ENCODE assay signal across 8 cellular contexts in the genomic region with DNA sequence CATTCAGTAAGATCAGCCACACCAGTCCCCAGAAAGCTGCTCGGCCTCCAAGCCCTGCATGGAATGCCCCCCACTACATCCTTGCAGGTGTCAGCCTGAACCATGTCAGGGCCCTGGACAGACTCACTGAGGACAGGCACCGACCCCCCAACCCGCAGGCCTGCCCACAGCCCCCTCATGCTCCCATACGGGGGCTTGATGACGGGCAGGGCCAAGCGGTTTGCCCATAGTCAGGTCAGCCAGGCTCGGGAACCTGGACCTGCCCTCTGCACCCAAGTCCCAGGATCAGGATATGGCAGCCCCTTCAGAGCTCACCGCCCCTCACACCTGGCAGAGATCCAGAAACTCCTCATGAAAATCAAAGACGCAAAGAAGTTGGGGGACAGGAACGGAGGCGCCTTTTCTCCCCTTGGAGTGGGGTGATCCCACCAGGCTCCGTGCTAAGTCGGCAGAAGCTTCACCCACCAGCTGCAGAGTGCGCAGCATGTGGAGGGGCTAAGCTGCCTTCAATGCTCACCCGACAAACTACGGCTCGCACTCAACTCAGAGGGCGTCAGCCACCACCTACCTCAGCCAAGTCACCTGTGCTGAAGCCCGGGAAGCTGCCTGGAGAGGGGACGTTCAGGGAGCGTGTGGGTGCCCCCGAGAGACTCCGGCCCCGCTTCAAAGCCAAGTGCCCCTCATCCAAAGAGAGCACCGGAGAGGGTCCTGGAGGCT. TPM values are rescaled to one million over a fixed set of nuclear protein-coding genes. Genes with fewer than 3 reads are reported as not detected.
DNase-seq lines count a peak whose midpoint lies in the region; TF ChIP-seq lines count a peak whose summit lies in the region.

No MANE protein-coding gene starts in this region.

- peaks cover 43 to 61% (median 55%) of the 10 kb centered on the region in 11 experiments; a peak in 21 of 22 replicates for H4K20me1 ChIP-seq in BLaER1 treated with 17β-estradiol and CSF1 and Interleukin-3, amounts not matched to agents 10 nM and 100 nM

- H3K4me1 ChIP-seq in BLaER1 treated with 17β-estradiol and CSF1 and Interleukin-3, amounts not matched to agents 10 nM and 100 nM, result peaks cover 15 to 28% (median 24%) of the 10 kb centered on the region in 10 experiments
- 0 out of 2 replicates have a peak, but pooled peaks cover 4% of the 10 kb centered on the region for H3K4me1 ChIP-seq in HUES64 (ENCODE audit: insufficient read depth, low read length)
- peaks cover 17% of the 10 kb centered on the region for H3K4me1 ChIP-seq in mucosa of stomach (ENCODE audit: control insufficient read depth, insufficient read depth, low read length)

- peak overlapping the region; percentile 76 to 99 (median 94); a peak in 21 of 22 replicates for H3K9ac ChIP-seq in BLaER1 treated with 17β-estradiol and CSF1 and Interleukin-3, amounts not matched to agents 10 nM and 100 nM
- peak overlapping the region; percentile 98 for H3K9ac ChIP-seq in HUES64 (ENCODE audit: low read depth, low read length)
- no peak overlapping the region for H3K9ac ChIP-seq in mucosa of stomach (ENCODE audit: low read length)

- H3K9me3 ChIP-seq in BLaER1 treated with 17β-estradiol and CSF1 and Interleukin-3, amounts not matched to agents 10 nM and 100 nM (replicated peaks in 1 of 11), result no peaks in the 10 kb centered on the region
- H3K9me3 ChIP-seq in HUES64 (ENCODE audit: insufficient read depth, low read depth, low read length) (no peaks in the 10 kb centered on the region), mucosa of stomach (ENCODE audit: control insufficient read depth, low read length) (no peaks in the 10 kb centered on the region)

- DNase-seq in brain microvascular endothelial cell, result no peak
- DNase-seq in HCEC 1CT, result no peak
- no peak for DNase-seq in DMS153 (lab: John Stamatoyannopoulos, UW)
- DNase-seq in NCI-H748 (lab: John Stamatoyannopoulos, UW; ENCODE audit: unreplicated experiment), result no peak
- no peak for DNase-seq in NOMO-1 (lab: John Stamatoyannopoulos, UW; ENCODE audit: unreplicated experiment in 2 of 2)

- peak overlapping the region; percentile 54 to 79 (median 71) for H3K4me3 ChIP-seq in BLaER1 treated with 17β-estradiol and CSF1 and Interleukin-3, amounts not matched to agents 10 nM and 100 nM
- peak overlapping the region; percentile 79 for H3K4me3 ChIP-seq in HUES64 (ENCODE audit: low read length)
- peak overlapping the region; percentile 52 for H3K4me3 ChIP-seq in brain microvascular endothelial cell (ENCODE audit: low read depth, low read length)
- H3K4me3 ChIP-seq in mucosa of stomach (ENCODE audit: low read length), result peak overlapping the region; percentile 31

- H3K4me2 ChIP-seq in BLaER1 treated with 17β-estradiol and CSF1 and Interleukin-3, amounts not matched to agents 10 nM and 100 nM, result peak overlapping the region; percentile 89 to 100 (median 97)

- TF ChIP-seq CTCF in brain microvascular endothelial cell (IDR thresholded peaks at IDR 0.05; ENCODE audit: low read depth, low read length, missing control alignments), result no peak

- peak overlapping the region in 9 of 11 experiments; percentile 91 to 99 (median 98); a peak in 18 of 22 replicates for H3K27ac ChIP-seq in BLaER1 treated with 17β-estradiol and CSF1 and Interleukin-3, amounts not matched to agents 10 nM and 100 nM
- H3K27ac ChIP-seq in HUES64 (ENCODE audit: low read depth, low read length), result no peak overlapping the region
- peak overlapping the region; percentile 68 for H3K27ac ChIP-seq in brain microvascular endothelial cell

- in situ Hi-C loops in brain microvascular endothelial cell (cut with HindIII; ENCODE audit: low pct_ligation_motif_present, low sequenced_read_pairs), result no loop called here

- no peaks in the 10 kb centered on the region for H3K27me3 ChIP-seq in BLaER1 treated with 17β-estradiol and CSF1 and Interleukin-3, amounts not matched to agents 10 nM and 100 nM
- H3K27me3 ChIP-seq in HUES64 (ENCODE audit: insufficient read depth, low read length) (no peaks in the 10 kb centered on the region), brain microvascular endothelial cell (replicated peaks) (no peaks in the 10 kb centered on the region), mucosa of stomach (ENCODE audit: control insufficient read depth, insufficient read depth, low read length) (no peaks in the 10 kb centered on the region)

- WGBS in HUES64, result 57% methylated on average over 25 of the region's 25 CpGs

- H3K36me3 ChIP-seq in BLaER1 treated with 17β-estradiol and CSF1 and Interleukin-3, amounts not matched to agents 10 nM and 100 nM, result peaks cover 22 to 69% (median 49%) of the 10 kb centered on the region in 11 experiments
- 0 out of 2 replicates have a peak, but pooled peaks cover 9% of the 10 kb centered on the region for H3K36me3 ChIP-seq in HUES64 (ENCODE audit: insufficient read depth, low read length)
- no peaks in the 10 kb centered on the region for H3K36me3 ChIP-seq in brain microvascular endothelial cell (replicated peaks)
- no peaks in the 10 kb centered on the region for H3K36me3 ChIP-seq in mucosa of stomach (ENCODE audit: control insufficient read depth, insufficient read depth, low read length)

RNA-seq across cellular contexts. Expression of a gene that starts 26.5 kb away (rescaled TPM):
- 14.9 TPM for polyA plus RNA-seq in HUES64 (2013, experiment 1 of 2)
- polyA plus RNA-seq in HUES64 (2013, experiment 2 of 2), result 14.2 TPM

RNA-seq across cellular contexts. Expression of a gene that starts 26.6 kb away (rescaled TPM):
- 50.1 TPM for polyA plus RNA-seq in HUES64 (2013, experiment 1 of 2)
- 45.6 TPM for polyA plus RNA-seq in HUES64 (2013, experiment 2 of 2)

RNA-seq across cellular contexts. Expression of a gene that starts 36.3 kb away (rescaled TPM):
- polyA plus RNA-seq in HUES64 (2013, experiment 1 of 2), result 15.2 TPM
- polyA plus RNA-seq in HUES64 (2013, experiment 2 of 2), result 21.9 TPM

RNA-seq across cellular contexts. Expression of a gene that starts 42.3 kb away (rescaled TPM):
- 14.5 TPM for polyA plus RNA-seq in HUES64 (2013, experiment 1 of 2)
- 17.6 TPM for polyA plus RNA-seq in HUES64 (2013, experiment 2 of 2)

RNA-seq across cellular contexts. Expression of a gene that starts 44.8 kb away (rescaled TPM):
- 1.7 TPM for polyA plus RNA-seq in HUES64 (2013, experiment 1 of 2)
- polyA plus RNA-seq in HUES64 (2013, experiment 2 of 2), result 4.2 TPM
